Comparison of ENCODE assay signal across 8 cellular contexts in genomic region chr18:13216092-13216582, GRCh38. TPM values are rescaled to one million over a fixed set of nuclear protein-coding genes. Genes with fewer than 3 reads are reported as not detected.
DNase-seq lines count a peak whose midpoint lies in the region; ATAC-seq, FAIRE-seq and TF ChIP-seq lines count a peak whose summit lies in the region.

No MANE protein-coding gene starts in this region.

- no peaks in the 10 kb centered on the region for H4K20me1 ChIP-seq in KMS-11 (ENCODE audit: insufficient read depth)

- no peak overlapping the region for H3K4me3 ChIP-seq in KMS-11 (IDR thresholded peaks at IDR 0.05; ENCODE audit: insufficient read depth, low read depth, low read length)
- no peak overlapping the region for H3K4me3 ChIP-seq in RWPE2 (ENCODE audit: severe bottlenecking)

- H3K36me3 ChIP-seq in KMS-11 (ENCODE audit: insufficient read depth), result no peaks in the 10 kb centered on the region
- H3K36me3 ChIP-seq in RWPE2 (ENCODE audit: low read depth), result no peaks in the 10 kb centered on the region

- ATAC-seq in RWPE2 (ENCODE audit: low read depth) (peak; percentile 78), omental fat pad (ENCODE audit: low FRiP score) (peak; percentile 74), GM21528 (IDR thresholded peaks at IDR 0.05; ENCODE audit: low FRiP score, unreplicated experiment) (no peak), HG03432 (IDR thresholded peaks at IDR 0.05; ENCODE audit: unreplicated experiment) (no peak)

- H3K4me2 ChIP-seq in KMS-11, result no peak overlapping the region

- peak; percentile 55 for DNase-seq in ELR (ENCODE audit: low read depth)
- DNase-seq in RWPE2 (ENCODE audit: low spot score), result no peak
- DNase-seq in activated naive CD4-positive, alpha-beta T cell treated with anti-CD3 and anti-CD28 coated beads, Interleukin-2, amount 50 U/mL, for 16 hours, result peak; percentile 47
- DNase-seq in frontal cortex (ENCODE audit: low spot score in 2 of 2), result peak; percentile 74 to 83
- DNase-seq in omental fat pad (ENCODE audit: low spot score), result no peak

- peak; percentile 28 for FAIRE-seq in frontal cortex (lab: Jason Lieb, UNC)

- no peak overlapping the region for H2AFZ ChIP-seq in KMS-11 (ENCODE audit: low read depth)

- H3K79me2 ChIP-seq in KMS-11 (ENCODE audit: insufficient read depth, low read depth), result no peaks in the 10 kb centered on the region

- TF ChIP-seq CTCF in KMS-11 (conservative IDR thresholded peaks at IDR 0.05; ENCODE audit: low read depth, low read length) (peak; percentile 43), RWPE2 (IDR thresholded peaks at IDR 0.05; ENCODE audit: poor library complexity, severe bottlenecking) (peak; percentile 69), omental fat pad (IDR thresholded peaks at IDR 0.05) (peak in 1 of 3 donors; percentile 36)

- H3K9ac ChIP-seq in KMS-11, result no peak overlapping the region

- H3K27ac ChIP-seq in KMS-11 (no peak overlapping the region), RWPE2 (ENCODE audit: poor library complexity, severe bottlenecking) (no peak overlapping the region)

- H3K27me3 ChIP-seq in KMS-11 (ENCODE audit: insufficient read depth, low read depth) (peaks cover 4% of the 10 kb centered on the region; the same call in 1 of the 2 replicates), RWPE2 (ENCODE audit: insufficient read depth, poor library complexity, severe bottlenecking) (peaks cover 65% of the 10 kb centered on the region)

- H3K4me1 ChIP-seq in KMS-11 (ENCODE audit: low read depth, poor library complexity, severe bottlenecking) (no peaks in the 10 kb centered on the region), RWPE2 (ENCODE audit: insufficient read depth, poor library complexity, severe bottlenecking) (no peaks in the 10 kb centered on the region)

- no peaks in the 10 kb centered on the region for H3K9me3 ChIP-seq in RWPE2 (ENCODE audit: severe bottlenecking)

RNA-seq across cellular contexts. Expression of gene LDLRAD4, which starts 2.4 kb away (rescaled TPM):
- total RNA-seq in frontal cortex (60.7 TPM), omental fat pad (10 to 100 TPM; 23.9 to 38.3 (median 27.0) TPM)

Comparison
In these comparisons a context has a peak if more than half of its experiments do, and no peak if none do; other contexts are left out.
1. DNase-seq: peak in ELR (single experiment), activated naive CD4-positive, alpha-beta T cell treated with anti-CD3 and anti-CD28 coated beads, Interleukin-2, amount 50 U/mL, for 16 hours (single experiment) and frontal cortex (2 of 2); none in RWPE2 (single experiment) and omental fat pad (single experiment).
2. ATAC-seq: peak in RWPE2 (single experiment) and omental fat pad (single experiment); none in GM21528 (single experiment) and HG03432 (single experiment).